Comparison of ENCODE assay signal across 11 cellular contexts in genomic region chr20:38874460-38875169, GRCh38. TPM values are rescaled to one million over a fixed set of nuclear protein-coding genes. Genes with fewer than 3 reads are reported as not detected.
DNase-seq lines count a peak whose midpoint lies in the region; ATAC-seq and TF ChIP-seq lines count a peak whose summit lies in the region.
"Had no signal": no experiment of that assay in that cellular context is flagged by ENCODE, and none has a peak within 500 bp of the region (broad histone marks: within the 10 kb centered on the region; RNA-seq: fewer than 3 reads in every experiment).

No MANE protein-coding gene starts in this region.

- H3K4me1 ChIP-seq in SK-N-SH (ENCODE audit: control insufficient read depth in 1 of 2, insufficient read depth in 2 of 2, low read depth in 1 of 2, low read length in 1 of 2) (peaks cover 0 to 84% of the 10 kb centered on the region in 2 experiments; a peak in 2 of 4 replicates), spleen (peaks cover 63 to 100% (median 96%) of the 10 kb centered on the region in 6 donors)

- H3K27ac ChIP-seq in SK-N-SH (ENCODE audit: low read depth in 2 of 2, low read length in 1 of 2) (peak overlapping the region in 1 of 2 experiments; percentile 100; a peak in 3 of 4 replicates), spleen (peak overlapping the region; percentile 72 to 93 (median 87))

- 0 out of 2 replicates have a peak, but pooled peaks have one; percentile 4 for TF ChIP-seq RAD21 in SK-N-SH (IDR thresholded peaks at IDR 0.05; ENCODE audit: low read length)

- no peaks in the 10 kb centered on the region for H3F3A ChIP-seq in SK-N-SH (replicated peaks; ENCODE audit: insufficient read depth)

- H4K20me1 ChIP-seq in SK-N-SH (ENCODE audit: insufficient read depth), result no peaks in the 10 kb centered on the region

- peak overlapping the region; percentile 99 to 100 for H3K27ac Mint-ChIP-seq in effector memory CD8-positive, alpha-beta T cell
- H3K27ac Mint-ChIP-seq in Calu3 (ENCODE audit: unreplicated experiment), result no peak overlapping the region

- TF ChIP-seq POLR2A in spleen (IDR thresholded peaks at IDR 0.05), result no peak

- H3K4me3 ChIP-seq in SK-N-SH (ENCODE audit: low read depth in 2 of 2, low read length in 1 of 2) (no peak overlapping the region), spleen (peak overlapping the region in 5 of 8 donors; percentile 9 to 58 (median 22)), H7 (ENCODE audit: insufficient read depth, low read depth, low read length) (no peak overlapping the region)

- no peaks in the 10 kb centered on the region for H3K27me3 Mint-ChIP-seq in effector memory CD8-positive, alpha-beta T cell
- peaks cover 22% of the 10 kb centered on the region for H3K27me3 Mint-ChIP-seq in Calu3 (ENCODE audit: unreplicated experiment)

- H3K9me2 ChIP-seq in SK-N-SH, result no peaks in the 10 kb centered on the region

- intact Hi-C loops in spleen (cut with DNase I; ENCODE audit: low total_unique reads), result loop anchor here (10.0 kb wide), 1 partner anchor 70 kb away; the partner anchor contains the start of gene PPP1R16B
- intact Hi-C loops in Calu3 (cut with micrococcal nuclease; ENCODE audit: unreplicated experiment), result loop anchor here (10.0 kb wide), 1 partner anchor 110 kb away; no protein-coding TSS in a partner anchor

- WGBS in SK-N-SH (ENCODE audit: low lambda C conversion rate), result 15% methylated on average over 3 of the region's 4 CpGs
- WGBS in spleen, 5 donors, result 14 to 22% (median 18%) methylated on average over 3 to 4 of the region's 4 CpGs

- H3K9ac ChIP-seq in SK-N-SH, result no peak overlapping the region

- peak overlapping the region; percentile 88 to 93 for H3K4me3 Mint-ChIP-seq in effector memory CD8-positive, alpha-beta T cell
- H3K4me3 Mint-ChIP-seq in Calu3 (ENCODE audit: low read depth, unreplicated experiment), result no peak overlapping the region

- DNase-seq in NCI-H2171 treated with DMSO at 0.1 percent for 48 hours (lab: John Stamatoyannopoulos, UW), result peak; percentile 32
- DNase-seq in NCI-H2171 (lab: John Stamatoyannopoulos, UW), result no peak
- no peak for DNase-seq in SK-N-SH
- DNase-seq in effector memory CD8-positive, alpha-beta T cell, result peak; percentile 42 to 64 (median 47)
- no peak for DNase-seq in spleen
- DNase-seq in H7, result no peak
- DNase-seq in Calu3, result no peak
- DNase-seq: 8988T, PC-3 had no signal

- peaks cover 16% of the 10 kb centered on the region; the same call in 1 of the 2 replicates for H3K27me3 ChIP-seq in SK-N-SH (ENCODE audit: insufficient read depth)
- no peaks in the 10 kb centered on the region for H3K27me3 ChIP-seq in spleen (replicated peaks in 1 of 7)
- H3K27me3 ChIP-seq in H7 (ENCODE audit: control insufficient read depth, insufficient read depth, low read length), result no peaks in the 10 kb centered on the region

- H3K36me3 Mint-ChIP-seq in effector memory CD8-positive, alpha-beta T cell (ENCODE audit: insufficient read depth), result peaks cover 63% of the 10 kb centered on the region
- H3K36me3 Mint-ChIP-seq in Calu3 (ENCODE audit: insufficient read depth, unreplicated experiment), result no peaks in the 10 kb centered on the region

- peaks cover 72 to 90% of the 10 kb centered on the region in 2 donors for H3K4me1 Mint-ChIP-seq in effector memory CD8-positive, alpha-beta T cell (ENCODE audit: low read depth in 2 of 2)
- peaks cover 28% of the 10 kb centered on the region for H3K4me1 Mint-ChIP-seq in Calu3 (ENCODE audit: low read depth, unreplicated experiment)

- no peaks in the 10 kb centered on the region for H3K36me3 ChIP-seq in SK-N-SH (replicated peaks in 1 of 2; ENCODE audit: control insufficient read depth in 1 of 2, insufficient read depth in 2 of 2, low read length in 1 of 2)
- H3K36me3 ChIP-seq in spleen, result no peaks in the 10 kb centered on the region
- no peaks in the 10 kb centered on the region for H3K36me3 ChIP-seq in H7 (replicated peaks; ENCODE audit: control insufficient read depth, insufficient read depth, low read length)

- no TSS peak for BruUV-seq in Calu3 (replicated peaks; lab: Mats Ljungman, UMichigan)

- TF ChIP-seq CTCF in SK-N-SH (IDR thresholded peaks at IDR 0.05) (no peak), spleen (IDR thresholded peaks at IDR 0.05 in 8 of 11, conservative IDR thresholded peaks at IDR 0.05 in 3 of 11) (no peak), Calu3 (IDR thresholded peaks at IDR 0.05; ENCODE audit: unreplicated experiment) (no peak)

- CTCF ChIA-PET in SK-N-SH (lab: Yijun Ruan, JAX), result interaction anchor here (0.7 to 7.2 kb wide), 7 partner anchors 8 to 69 kb away, joined by 3 to 58 read pairs (median 5); partner anchors contain the start of gene PPP1R16B
- CTCF ChIA-PET in Calu3 (lab: Charles Lee), result interaction anchor here (1.0 kb wide), 1 partner anchor 20 kb away, joined by 3 read pairs; no protein-coding TSS in a partner anchor

- H3K9me3 Mint-ChIP-seq in effector memory CD8-positive, alpha-beta T cell, result no peaks in the 10 kb centered on the region
- no peaks in the 10 kb centered on the region for H3K9me3 Mint-ChIP-seq in Calu3 (ENCODE audit: low read depth, unreplicated experiment)

- H3K9me3 ChIP-seq in SK-N-SH, result no peaks in the 10 kb centered on the region
- no peaks in the 10 kb centered on the region for H3K9me3 ChIP-seq in spleen

- H2AFZ ChIP-seq in SK-N-SH (ENCODE audit: low read depth), result no peak overlapping the region

- POLR2A ChIA-PET in SK-N-SH (lab: Yijun Ruan, JAX), result interaction anchor here (0.6 to 3.4 kb wide), 18 partner anchors 8 to 743 kb away, joined by 3 to 50 read pairs (median 4); partner anchors contain the start of gene PPP1R16B

- no peaks in the 10 kb centered on the region for H3K79me2 ChIP-seq in SK-N-SH (ENCODE audit: insufficient read depth)

- no peak for TF ChIP-seq EP300 in SK-N-SH (IDR thresholded peaks at IDR 0.05; ENCODE audit: borderline replicate concordance in 1 of 2, low read depth in 1 of 2, low read length in 1 of 2)

- no peak overlapping the region for H3K4me2 ChIP-seq in SK-N-SH

- peak; percentile 37 for ATAC-seq in effector memory CD8-positive, alpha-beta T cell (replicated peaks)
- ATAC-seq in GM19351 (IDR thresholded peaks at IDR 0.05; ENCODE audit: unreplicated experiment), result no peak
- ATAC-seq: HCT116, PC-3 had no signal

TF ChIP-seq in SK-N-SH, 30 proteins besides CTCF, POLR2A, EP300 and RAD21:
- TF ChIP-seq FOXJ3 (CRISPR knock-in tag; IDR thresholded peaks at IDR 0.05) (peak; percentile 95), RCOR1 (IDR thresholded peaks at IDR 0.05; ENCODE audit: low read length) (peak; percentile 47; the same call in 1 of the 2 replicates), POLR2AphosphoS5 (IDR thresholded peaks at IDR 0.05; ENCODE audit: low read depth, low read length) (no peak)

RNA-seq across cellular contexts. Expression of gene FAM83D, which starts 51.6 kb away (rescaled TPM):
- 18.9 and 21.5 TPM in 2 replicates for polyA plus RNA-seq in SK-N-SH (2012; rRNA removed)
- polyA plus RNA-seq in SK-N-SH (2012; cell fraction: cytosol; rRNA removed), result 17.3 and 20.6 TPM in 2 replicates
- polyA plus RNA-seq in SK-N-SH (2012; cell fraction: nucleus; rRNA removed), result 16.9 and 18.8 TPM in 2 replicates
- 1 to 10 TPM in 5 of 7 donors, under 1 TPM in 2; 0.46 to 3.0 (median 1.5) TPM for total RNA-seq in spleen
- 1 to 10 TPM in 2 of 3 donors, under 1 TPM in 1; 0.76 to 1.2 (median 1.2) TPM for polyA plus RNA-seq in spleen
- total RNA-seq in H7 (2014; rRNA removed; shearing (Covaris generic)), result 82.9 and 90.7 TPM in 2 replicates
- 73.0 and 84.0 TPM in 2 replicates for total RNA-seq in Calu3 (2022)

Comparison
In these comparisons a context has a peak if more than half of its experiments do, and no peak if none do; other contexts are left out.
1. DNase-seq: peak in NCI-H2171 treated with DMSO at 0.1 percent for 48 hours (single experiment) and effector memory CD8-positive, alpha-beta T cell (3 of 3); none in NCI-H2171 (single experiment), SK-N-SH (single experiment), spleen (single experiment), H7 (single experiment) and Calu3 (single experiment).
2. H3K4me3 ChIP-seq: peak in spleen (5 of 8); none in SK-N-SH (0 of 2) and H7 (single experiment).
3. RNA of gene FAM83D, which starts 51.6 kb away (total RNA-seq): 82.9 to 90.7 TPM in H7 and 73.0 to 84.0 TPM in Calu3; 0.46 to 3.0 TPM in spleen; every median in the first group is over 10 times any median in the second.